In the genomic region with DNA sequence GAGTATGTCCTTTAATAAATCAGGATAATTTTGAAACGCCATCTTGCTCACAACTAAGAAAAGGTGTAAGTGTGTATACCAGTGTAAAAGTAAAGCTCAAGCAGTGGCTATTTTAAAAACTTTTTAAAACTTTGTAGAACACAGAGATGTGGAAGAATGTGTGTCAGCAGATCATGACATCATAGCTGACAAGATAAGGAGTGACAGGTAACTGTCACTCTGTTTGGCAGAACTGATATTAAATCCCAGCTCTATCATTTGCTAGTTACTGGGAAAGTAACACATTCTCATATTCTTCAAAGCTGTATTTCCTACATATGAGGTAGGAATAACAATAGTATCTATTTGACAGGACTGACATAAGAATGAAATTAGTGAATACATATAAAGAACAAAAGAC, we compare ENCODE assay signal across 9 cellular contexts.
"Had no signal": no experiment of that assay in that cellular context is flagged by ENCODE, and none has a peak within 500 bp of the region (broad histone marks: within the 10 kb centered on the region; RNA-seq: fewer than 3 reads in every experiment).

No MANE protein-coding gene starts in this region.

- ATAC-seq: K562 had no signal

- DNase-seq: H9, HCEC 1CT, HFFc6, IMR-90, KG1 had no signal

- H3K27ac ChIP-seq: HL-60 had no signal

- FAIRE-seq: H54, K562 had no signal

- H2AFZ ChIP-seq: GM23338 had no signal

- H3K4me3 ChIP-seq: GM23338, K562 had no signal

- H3K4me2 ChIP-seq: GM23338 had no signal
